Comparison of ENCODE assay signal across 8 cellular contexts in genomic region chr19:39792999-39793546, GRCh38. TPM values are rescaled to one million over a fixed set of nuclear protein-coding genes. Genes with fewer than 3 reads are reported as not detected.
DNase-seq lines count a peak whose midpoint lies in the region; ATAC-seq and TF ChIP-seq lines count a peak whose summit lies in the region.

No MANE protein-coding gene starts in this region.

- peak; percentile 68 for ATAC-seq in GM21717 (IDR thresholded peaks at IDR 0.05; ENCODE audit: unreplicated experiment)
- ATAC-seq in activated naive CD4-positive, alpha-beta T cell treated with anti-CD3 and anti-CD28 coated beads, Interleukin-2, amount 50 U/mL, for 72 hours = peak; percentile 96 to 99

- H3K36me3 Mint-ChIP-seq in CD14-positive monocyte = no peaks in the 10 kb centered on the region
- peaks cover 2 to 9% of the 10 kb centered on the region in 2 donors for H3K36me3 Mint-ChIP-seq in activated naive CD4-positive, alpha-beta T cell treated with anti-CD3 and anti-CD28 coated beads, Interleukin-2, amount 50 U/mL, for 72 hours
- H3K36me3 Mint-ChIP-seq in osteocyte (ENCODE audit: unreplicated experiment) = peaks cover under 1% of the 10 kb centered on the region

- intact Hi-C loops in CD14-positive monocyte (cut with micrococcal nuclease) (loop anchor here (1.0 to 5.0 kb wide), 2 partner anchors 49 to 51 kb away; no protein-coding TSS in a partner anchor), head of caudate nucleus (cut with DNase I) (no loop called here)

- no peak overlapping the region for H3K27ac Mint-ChIP-seq in CD14-positive monocyte
- H3K27ac Mint-ChIP-seq in activated naive CD4-positive, alpha-beta T cell treated with anti-CD3 and anti-CD28 coated beads, Interleukin-2, amount 50 U/mL, for 72 hours = no peak overlapping the region
- H3K27ac Mint-ChIP-seq in osteocyte (ENCODE audit: unreplicated experiment) = no peak overlapping the region

- peaks cover 2 to 9% (median 7%) of the 10 kb centered on the region in 7 donors for H3K9me3 Mint-ChIP-seq in CD14-positive monocyte
- peaks cover 2 to 4% of the 10 kb centered on the region in 2 donors for H3K9me3 Mint-ChIP-seq in activated naive CD4-positive, alpha-beta T cell treated with anti-CD3 and anti-CD28 coated beads, Interleukin-2, amount 50 U/mL, for 72 hours
- H3K9me3 Mint-ChIP-seq in osteocyte (ENCODE audit: unreplicated experiment) = peaks cover 7% of the 10 kb centered on the region

- peaks cover 12% of the 10 kb centered on the region for H3K27me3 ChIP-seq in suprapubic skin

- peaks cover 4% of the 10 kb centered on the region for H3K9me3 ChIP-seq in suprapubic skin

- H3K4me3 Mint-ChIP-seq in CD14-positive monocyte (peak overlapping the region; percentile 79), osteocyte (ENCODE audit: unreplicated experiment) (peak overlapping the region; percentile 68)

- H3K4me3 ChIP-seq in suprapubic skin = peak overlapping the region; percentile 47

- WGBS in suprapubic skin = 0% methylated on average over 10 of the region's 17 CpGs

- TF ChIP-seq POLR2A in suprapubic skin (IDR thresholded peaks at IDR 0.05) = no peak

- DNase-seq in CD14-positive monocyte (ENCODE audit: low spot score) (peak; percentile 52), MV-4-11 (lab: John Stamatoyannopoulos, UW) (peak; percentile 74), SKM-1 (lab: John Stamatoyannopoulos, UW; ENCODE audit: unreplicated experiment) (peak; percentile 69), head of caudate nucleus (peak; percentile 44 to 90 (median 76)), osteocyte (ENCODE audit: extremely low spot score, unreplicated experiment) (peak; percentile 91), suprapubic skin (ENCODE audit: low spot score in 2 of 2) (peak; percentile 78 to 85)
- DNase-seq in activated naive CD4-positive, alpha-beta T cell treated with anti-CD3 and anti-CD28 coated beads, Interleukin-2, amount 50 U/mL, for 72 hours (ENCODE audit: low spot score in 2 of 2) = peak; percentile 81 to 83

- H3K27me3 Mint-ChIP-seq in CD14-positive monocyte (ENCODE audit: low read depth in 3 of 3) (peaks cover 7 to 24% (median 11%) of the 10 kb centered on the region in 3 donors), osteocyte (ENCODE audit: unreplicated experiment) (peaks cover 24% of the 10 kb centered on the region)

- no peaks in the 10 kb centered on the region for H3K36me3 ChIP-seq in suprapubic skin

- TF ChIP-seq CTCF in CD14-positive monocyte (IDR thresholded peaks at IDR 0.05) (peak; percentile 96), osteocyte (IDR thresholded peaks at IDR 0.05) (peak; percentile 96), suprapubic skin (IDR thresholded peaks at IDR 0.05) (peak; percentile 74 to 88)

- H3K4me1 Mint-ChIP-seq in CD14-positive monocyte (peaks cover 6% of the 10 kb centered on the region), osteocyte (ENCODE audit: unreplicated experiment) (no peaks in the 10 kb centered on the region)

- H3K4me1 ChIP-seq in suprapubic skin = peaks cover 5% of the 10 kb centered on the region

- no peak for TF ChIP-seq EP300 in suprapubic skin (IDR thresholded peaks at IDR 0.05)

- H3K27ac ChIP-seq in suprapubic skin = no peak overlapping the region

RNA-seq across cellular contexts. Expression of gene LEUTX, which starts 14.4 kb away (rescaled TPM):
- not detected for polyA plus RNA-seq in CD14-positive monocyte
- not detected for total RNA-seq in activated naive CD4-positive, alpha-beta T cell treated with anti-CD3 and anti-CD28 coated beads, Interleukin-2, amount 50 U/mL, for 72 hours
- total RNA-seq in osteocyte (not detected in 2 replicates), suprapubic skin (not detected)

RNA-seq across cellular contexts. Expression of gene DYRK1B, which starts 40.9 kb away (rescaled TPM):
- 1 to 10 TPM; 4.2 to 6.5 TPM for polyA plus RNA-seq in CD14-positive monocyte
- 10 to 100 TPM in 1 of 2 donors, 1 to 10 TPM in 1; 8.9 to 10.3 TPM for total RNA-seq in activated naive CD4-positive, alpha-beta T cell treated with anti-CD3 and anti-CD28 coated beads, Interleukin-2, amount 50 U/mL, for 72 hours
- total RNA-seq in osteocyte (31.7 and 34.0 TPM in 2 replicates), suprapubic skin (10 to 100 TPM; 17.9 to 31.7 (median 24.2) TPM)

RNA-seq across cellular contexts. Expression of gene FBL, which starts 53.1 kb away (rescaled TPM):
- 10 to 100 TPM; 57.1 to 60.3 TPM for polyA plus RNA-seq in CD14-positive monocyte
- 100 to 1,000 TPM; 515 to 771 TPM for total RNA-seq in activated naive CD4-positive, alpha-beta T cell treated with anti-CD3 and anti-CD28 coated beads, Interleukin-2, amount 50 U/mL, for 72 hours
- total RNA-seq in osteocyte (161 and 172 TPM in 2 replicates), suprapubic skin (100 to 1,000 TPM; 193 to 333 (median 273) TPM)

RNA-seq across cellular contexts. Expression of gene CLC, which starts 55.2 kb away (rescaled TPM):
- 1 to 10 TPM in 1 of 2 donors, under 1 TPM in 1; 0.82 to 1.9 TPM for polyA plus RNA-seq in CD14-positive monocyte
- total RNA-seq in activated naive CD4-positive, alpha-beta T cell treated with anti-CD3 and anti-CD28 coated beads, Interleukin-2, amount 50 U/mL, for 72 hours = 1 to 10 TPM in 1 of 2 donors, under 1 TPM in 1; 0.86 to 1.0 TPM
- total RNA-seq in osteocyte = not detected in 2 replicates
- total RNA-seq in suprapubic skin = not detected
